24 cellular contexts compared by ENCODE assay signal in genomic region chr18:44691148-44691925, GRCh38. TPM values are rescaled to one million over a fixed set of nuclear protein-coding genes. Genes with fewer than 3 reads are reported as not detected.
DNase-seq lines count a peak whose midpoint lies in the region; ATAC-seq, FAIRE-seq and TF ChIP-seq lines count a peak whose summit lies in the region.
"Had no signal": no experiment of that assay in that cellular context is flagged by ENCODE, and none has a peak within 500 bp of the region (broad histone marks: within the 10 kb centered on the region; RNA-seq: fewer than 3 reads in every experiment).

No MANE protein-coding gene starts in this region.

- TF ChIP-seq POLR2A in GM12891 (IDR thresholded peaks at IDR 0.05; ENCODE audit: low read depth, low read length), result no peak
- TF ChIP-seq POLR2A in stomach (IDR thresholded peaks at IDR 0.05), result no peak

- WGBS in stomach, 5 donors, result 38 to 64% (median 53%) methylated on average over 4 of the region's 4 CpGs

- no peak for TF ChIP-seq CTCF in epithelial cell of proximal tubule (conservative IDR thresholded peaks at IDR 0.05; ENCODE audit: low read depth, low read length)
- no peak for TF ChIP-seq CTCF in stomach (IDR thresholded peaks at IDR 0.05)
- no peak for TF ChIP-seq CTCF in CD8-positive, alpha-beta T cell (IDR thresholded peaks at IDR 0.05)

- no peaks in the 10 kb centered on the region for H3K27me3 ChIP-seq in stomach
- H3K27me3 ChIP-seq in CD8-positive, alpha-beta T cell (ENCODE audit: insufficient read depth, low read length), result no peaks in the 10 kb centered on the region
- H3K27me3 ChIP-seq: BLaER1 had no signal

- no peak for TF ChIP-seq EP300 in stomach (IDR thresholded peaks at IDR 0.05)

- peak overlapping the region; percentile 45 for H3K27ac Mint-ChIP-seq in memory B cell
- H3K27ac Mint-ChIP-seq in CD8-positive, alpha-beta T cell, result no peak overlapping the region
- H3K27ac Mint-ChIP-seq: activated CD4-positive, alpha-beta T cell treated with anti-CD3 and anti-CD28 coated beads, Interleukin-2, amount 10 ng/mL, durations not matched to agents 24 days and 14 days; activated naive CD8-positive, alpha-beta T cell treated with anti-CD3 and anti-CD28 coated beads, Interleukin-2, amount 10 ng/mL, durations not matched to agents 7 days and 5 days; T-cell had no signal

- H3K27me3 Mint-ChIP-seq in memory B cell, result no peaks in the 10 kb centered on the region
- peaks cover under 1% of the 10 kb centered on the region for H3K27me3 Mint-ChIP-seq in CD8-positive, alpha-beta T cell (ENCODE audit: low read depth)
- H3K27me3 Mint-ChIP-seq: natural killer cell treated with Interleukin-12 subunit alpha and Interleukin-12 subunit beta and Interleukin-15 and Interleukin-18, amount 100 ng/mL, for 72 hours had no signal

- no peaks in the 10 kb centered on the region for H3K9me3 Mint-ChIP-seq in memory B cell
- H3K9me3 Mint-ChIP-seq in CD8-positive, alpha-beta T cell, result no peaks in the 10 kb centered on the region
- H3K9me3 Mint-ChIP-seq: activated naive CD8-positive, alpha-beta T cell treated with anti-CD3 and anti-CD28 coated beads, Interleukin-2, amount 10 ng/mL, durations not matched to agents 7 days and 5 days; natural killer cell treated with Interleukin-12 subunit alpha and Interleukin-12 subunit beta and Interleukin-15 and Interleukin-18, amount 100 ng/mL, for 72 hours; T-cell had no signal

- no peak overlapping the region for H3K4me3 Mint-ChIP-seq in memory B cell
- no peak overlapping the region for H3K4me3 Mint-ChIP-seq in CD8-positive, alpha-beta T cell
- H3K4me3 Mint-ChIP-seq: activated CD4-positive, alpha-beta T cell treated with anti-CD3 and anti-CD28 coated beads, Interleukin-2, amount 10 ng/mL, durations not matched to agents 24 days and 14 days; activated naive CD8-positive, alpha-beta T cell treated with anti-CD3 and anti-CD28 coated beads, Interleukin-2, amount 10 ng/mL, durations not matched to agents 7 days and 5 days; natural killer cell treated with Interleukin-12 subunit alpha and Interleukin-12 subunit beta and Interleukin-15 and Interleukin-18, amount 100 ng/mL, for 72 hours; T-cell had no signal

- FAIRE-seq in GM12891 (lab: Jason Lieb, UNC), result peak; percentile 13
- FAIRE-seq: urothelium cell line had no signal

- CTCF ChIA-PET in CD8-positive, alpha-beta T cell (lab: Charles Lee), result no interaction called here

- peaks cover 44% of the 10 kb centered on the region for H3K36me3 Mint-ChIP-seq in memory B cell
- no peaks in the 10 kb centered on the region for H3K36me3 Mint-ChIP-seq in CD8-positive, alpha-beta T cell
- H3K36me3 Mint-ChIP-seq: natural killer cell treated with Interleukin-12 subunit alpha and Interleukin-12 subunit beta and Interleukin-15 and Interleukin-18, amount 100 ng/mL, for 72 hours; T-cell had no signal

- peaks cover 69% of the 10 kb centered on the region for H3K4me1 Mint-ChIP-seq in memory B cell
- no peaks in the 10 kb centered on the region for H3K4me1 Mint-ChIP-seq in CD8-positive, alpha-beta T cell (ENCODE audit: low read depth)
- H3K4me1 Mint-ChIP-seq: T-cell had no signal

- peak overlapping the region; percentile 2 for H3K4me3 ChIP-seq in epithelial cell of proximal tubule (ENCODE audit: low read depth, low read length)
- H3K4me3 ChIP-seq in stomach, result no peak overlapping the region
- no peak overlapping the region for H3K4me3 ChIP-seq in CD8-positive, alpha-beta T cell (ENCODE audit: low read depth, low read length)
- H3K4me3 ChIP-seq: BLaER1, lower lobe of right lung, thoracic aorta had no signal

- POLR2A ChIA-PET in CD8-positive, alpha-beta T cell (lab: Charles Lee), result no interaction called here

- peaks cover 22 to 80% (median 47%) of the 10 kb centered on the region in 4 donors for H3K4me1 ChIP-seq in stomach
- no peaks in the 10 kb centered on the region for H3K4me1 ChIP-seq in CD8-positive, alpha-beta T cell (ENCODE audit: insufficient read depth, low read length)
- H3K4me1 ChIP-seq: BLaER1 had no signal

- no peak for DNase-seq in GM12891 (ENCODE audit: insufficient read length, low spot score)
- peak; percentile 70 for DNase-seq in epithelial cell of proximal tubule (ENCODE audit: low read depth)
- no peak for DNase-seq in memory B cell (ENCODE audit: low spot score in 2 of 2)
- DNase-seq in stomach, result no peak
- DNase-seq in CD8-positive, alpha-beta T cell, result no peak
- DNase-seq in substantia nigra (lab: John Stamatoyannopoulos, UW), result no peak
- no peak for DNase-seq in activated effector memory CD4-positive, alpha-beta T cell treated with Interleukin-2 at 50 U/mL for 16 hours
- DNase-seq: activated CD4-positive, alpha-beta T cell treated with anti-CD3 and anti-CD28 coated beads, Interleukin-2, amount 10 ng/mL, durations not matched to agents 24 days and 14 days; activated gamma-delta T cell treated with Interleukin-2 at 50 U/mL for 16 hours; activated naive CD8-positive, alpha-beta T cell treated with anti-CD3 and anti-CD28 coated beads, Interleukin-2, amount 10 ng/mL, durations not matched to agents 7 days and 5 days; activated T-cell treated with anti-CD3 and anti-CD28 coated beads, Interleukin-2, amount 50 U/mL, for 1 hour; aorta; COR-L47; DMS79 treated with DMSO at 0.1 percent for 48 hours; GDM1; lower lobe of right lung; NCI-H1694 treated with DMSO at 0.1 percent for 48 hours; RPMI8226; stimulated activated naive CD4-positive, alpha-beta T cell; T-cell had no signal

- H3K27ac ChIP-seq in stomach, result peak overlapping the region in 4 of 5 donors; percentile 16 to 69 (median 44)
- H3K27ac ChIP-seq in CD8-positive, alpha-beta T cell (ENCODE audit: low read depth, low read length), result no peak overlapping the region
- no peak overlapping the region for H3K27ac ChIP-seq in substantia nigra (ENCODE audit: low read depth, low read length, poor library complexity, severe bottlenecking)
- H3K27ac ChIP-seq: BLaER1, lower lobe of right lung, thoracic aorta had no signal

- intact Hi-C loops in stomach (cut with DNase I; ENCODE audit: low total_unique reads), result no loop called here
- intact Hi-C loops in CD8-positive, alpha-beta T cell (cut with DNase I, micrococcal nuclease), result no loop called here

- H3K36me3 ChIP-seq in stomach, result no peaks in the 10 kb centered on the region
- no peaks in the 10 kb centered on the region for H3K36me3 ChIP-seq in CD8-positive, alpha-beta T cell (ENCODE audit: insufficient read depth, low read length)
- H3K36me3 ChIP-seq: BLaER1, lower lobe of right lung, thoracic aorta had no signal

- no peak for ATAC-seq in memory B cell (ENCODE audit: low read depth)
- no peak for ATAC-seq in CD8-positive, alpha-beta T cell
- ATAC-seq: lower lobe of right lung; natural killer cell treated with Interleukin-12 subunit alpha and Interleukin-12 subunit beta and Interleukin-15 and Interleukin-18, amount 100 ng/mL, for 72 hours; T-cell had no signal

- H3K9me3 ChIP-seq in stomach, result no peaks in the 10 kb centered on the region
- H3K9me3 ChIP-seq in CD8-positive, alpha-beta T cell (ENCODE audit: low read length), result no peaks in the 10 kb centered on the region
- H3K9me3 ChIP-seq: BLaER1, lower lobe of right lung, thoracic aorta had no signal

TF ChIP-seq in GM12891, 5 proteins besides CTCF, POLR2A, EP300 and RAD21:
- no peak for TF ChIP-seq PAX5 (IDR thresholded peaks at IDR 0.05; ENCODE audit: insufficient read depth, low read length, severe bottlenecking)
- no peak for TF ChIP-seq SPI1 (IDR thresholded peaks at IDR 0.05; ENCODE audit: low read depth, low read length)
- no peak for TF ChIP-seq POU2F2 (IDR thresholded peaks at IDR 0.05; ENCODE audit: low read depth, low read length)

RNA-seq across cellular contexts. Expression of gene SETBP1, which starts 10.6 kb away (rescaled TPM):
- polyA plus RNA-seq in GM12891 (2012; ENCODE audit: low read depth, missing spikeins), result 3.4 TPM
- total RNA-seq in epithelial cell of proximal tubule, result 0.65 and 2.4 TPM in 2 replicates
- total RNA-seq in stomach, result 10 to 100 TPM; 15.1 to 66.5 (median 29.2) TPM
- polyA plus RNA-seq in stomach, result 1 to 10 TPM; 1.4 to 2.3 (median 2.0) TPM
- 1 to 10 TPM in 1 of 2 experiments, under 1 TPM in 1; 0.90 to 2.1 TPM for total RNA-seq in CD8-positive, alpha-beta T cell

Comparison
In these comparisons a context has a peak if more than half of its experiments do, and no peak if none do; other contexts are left out.
1. H3K27ac ChIP-seq: peak in stomach (4 of 5); none in CD8-positive, alpha-beta T cell (single experiment) and substantia nigra (single experiment).